In genomic region chr15:86139828-86140227, GRCh38 we compare ENCODE assay signal across 12 cellular contexts.
DNase-seq lines count a peak whose midpoint lies in the region; ATAC-seq and TF ChIP-seq lines count a peak whose summit lies in the region.
"Had no signal": no experiment of that assay in that cellular context is flagged by ENCODE, and none has a peak within 500 bp of the region (broad histone marks: within the 10 kb centered on the region; RNA-seq: fewer than 3 reads in every experiment).

No MANE protein-coding gene starts in this region.

- H3K36me3 Mint-ChIP-seq in activated naive CD8-positive, alpha-beta T cell treated with anti-CD3 and anti-CD28 coated beads, Interleukin-2, amount 10 ng/mL, durations not matched to agents 7 days and 5 days: no peaks in the 10 kb centered on the region
- H3K36me3 Mint-ChIP-seq in mesothelial cell of epicardium: no peaks in the 10 kb centered on the region

- no peak overlapping the region for H3K9ac ChIP-seq in SK-N-SH
- H3K9ac ChIP-seq: parathyroid adenoma had no signal

- no peak overlapping the region for H3K4me3 Mint-ChIP-seq in activated naive CD8-positive, alpha-beta T cell treated with anti-CD3 and anti-CD28 coated beads, Interleukin-2, amount 10 ng/mL, durations not matched to agents 7 days and 5 days
- no peak overlapping the region for H3K4me3 Mint-ChIP-seq in mesothelial cell of epicardium

- intact Hi-C loops in lower lobe of right lung (cut with DNase I): no loop called here

- TF ChIP-seq RAD21 in SK-N-SH (IDR thresholded peaks at IDR 0.05; ENCODE audit: low read length): peak; percentile 18; the same call in 1 of the 2 replicates

- H3K4me1 ChIP-seq in SK-N-SH (ENCODE audit: control insufficient read depth in 1 of 2, insufficient read depth in 2 of 2, low read depth in 1 of 2, low read length in 1 of 2) (no peaks in the 10 kb centered on the region), lower lobe of right lung (no peaks in the 10 kb centered on the region)
- H3K4me1 ChIP-seq: parathyroid adenoma had no signal

- H4K20me1 ChIP-seq in SK-N-SH (ENCODE audit: insufficient read depth): no peaks in the 10 kb centered on the region

- 60% methylated on average over 9 of the region's 9 CpGs for WGBS in SK-N-SH (ENCODE audit: low lambda C conversion rate)

- H3K9me2 ChIP-seq in SK-N-SH: no peaks in the 10 kb centered on the region

- H3K27ac Mint-ChIP-seq in activated naive CD8-positive, alpha-beta T cell treated with anti-CD3 and anti-CD28 coated beads, Interleukin-2, amount 10 ng/mL, durations not matched to agents 7 days and 5 days: no peak overlapping the region
- no peak overlapping the region for H3K27ac Mint-ChIP-seq in mesothelial cell of epicardium

- TF ChIP-seq CTCF in SK-N-SH (IDR thresholded peaks at IDR 0.05) (peak; percentile 54), lower lobe of right lung (IDR thresholded peaks at IDR 0.05) (no peak), mesothelial cell of epicardium (IDR thresholded peaks at IDR 0.05; ENCODE audit: unreplicated experiment) (no peak)

- no peak overlapping the region for H2AFZ ChIP-seq in SK-N-SH (ENCODE audit: low read depth)
- H2AFZ ChIP-seq: parathyroid adenoma had no signal

- H3K27me3 Mint-ChIP-seq in activated naive CD8-positive, alpha-beta T cell treated with anti-CD3 and anti-CD28 coated beads, Interleukin-2, amount 10 ng/mL, durations not matched to agents 7 days and 5 days: peaks cover 2% of the 10 kb centered on the region
- peaks cover 8% of the 10 kb centered on the region for H3K27me3 Mint-ChIP-seq in mesothelial cell of epicardium (ENCODE audit: low read depth)

- H3K4me3 ChIP-seq in SK-N-SH (ENCODE audit: low read depth in 2 of 2, low read length in 1 of 2) (no peak overlapping the region), lower lobe of right lung (no peak overlapping the region)

- no peak for TF ChIP-seq EP300 in SK-N-SH (IDR thresholded peaks at IDR 0.05; ENCODE audit: borderline replicate concordance in 1 of 2, low read depth in 1 of 2, low read length in 1 of 2)

- H3K27ac ChIP-seq in SK-N-SH (ENCODE audit: low read depth in 2 of 2, low read length in 1 of 2) (no peak overlapping the region), lower lobe of right lung (no peak overlapping the region)
- H3K27ac ChIP-seq: parathyroid adenoma had no signal

- H3K36me3 ChIP-seq in SK-N-SH (replicated peaks in 1 of 2; ENCODE audit: control insufficient read depth in 1 of 2, insufficient read depth in 2 of 2, low read length in 1 of 2) (no peaks in the 10 kb centered on the region), lower lobe of right lung (no peaks in the 10 kb centered on the region)

- no peaks in the 10 kb centered on the region for H3F3A ChIP-seq in SK-N-SH (replicated peaks; ENCODE audit: insufficient read depth)

- no peaks in the 10 kb centered on the region for H3K9me3 ChIP-seq in SK-N-SH
- no peaks in the 10 kb centered on the region for H3K9me3 ChIP-seq in lower lobe of right lung

- no peaks in the 10 kb centered on the region for H3K4me1 Mint-ChIP-seq in activated naive CD8-positive, alpha-beta T cell treated with anti-CD3 and anti-CD28 coated beads, Interleukin-2, amount 10 ng/mL, durations not matched to agents 7 days and 5 days
- no peaks in the 10 kb centered on the region for H3K4me1 Mint-ChIP-seq in mesothelial cell of epicardium

- H3K4me2 ChIP-seq in SK-N-SH: no peak overlapping the region

- no peaks in the 10 kb centered on the region for H3K79me2 ChIP-seq in SK-N-SH (ENCODE audit: insufficient read depth)
- H3K79me2 ChIP-seq: parathyroid adenoma had no signal

- H3K27me3 ChIP-seq in SK-N-SH (ENCODE audit: insufficient read depth) (no peaks in the 10 kb centered on the region), lower lobe of right lung (ENCODE audit: low read depth) (no peaks in the 10 kb centered on the region)

- peak; percentile 19 for DNase-seq in SK-N-SH
- peak; percentile 38 for DNase-seq in HT-29 (ENCODE audit: low spot score)
- peak; percentile 26 for DNase-seq in activated naive CD8-positive, alpha-beta T cell treated with anti-CD3 and anti-CD28 coated beads, Interleukin-2, amount 10 ng/mL, durations not matched to agents 7 days and 5 days
- peak; percentile 18 for DNase-seq in stimulated activated CD4-positive, alpha-beta T cell treated with anti-CD3 and anti-CD28 coated beads, Interleukin-1b, Interleukin-23, amount 100 ng/mL, for 48 hours
- no peak for DNase-seq in lower lobe of right lung
- no peak for DNase-seq in mesothelial cell of epicardium (ENCODE audit: low spot score in 2 of 2, unreplicated experiment in 2 of 2)
- no peak for DNase-seq in ecto neural progenitor cell (ENCODE audit: low spot score)
- DNase-seq: cortex of kidney; NCI-H1694; stimulated activated naive CD4-positive, alpha-beta T cell had no signal

- ATAC-seq in SK-N-SH treated with all-trans-retinoic acid at 6 μM for 48 hours (no peak), lower lobe of right lung (no peak)
- ATAC-seq in activated naive CD8-positive, alpha-beta T cell treated with anti-CD3 and anti-CD28 coated beads, Interleukin-2, amount 10 ng/mL, durations not matched to agents 7 days and 5 days (ENCODE audit: low read depth): no peak

- H3K9me3 Mint-ChIP-seq in activated naive CD8-positive, alpha-beta T cell treated with anti-CD3 and anti-CD28 coated beads, Interleukin-2, amount 10 ng/mL, durations not matched to agents 7 days and 5 days: peaks cover 7% of the 10 kb centered on the region
- H3K9me3 Mint-ChIP-seq in mesothelial cell of epicardium: peaks cover 16% of the 10 kb centered on the region

- CTCF ChIA-PET in SK-N-SH (lab: Yijun Ruan, JAX): no interaction called here

- POLR2A ChIA-PET in SK-N-SH (lab: Yijun Ruan, JAX): no interaction called here
- POLR2A ChIA-PET in activated naive CD8-positive, alpha-beta T cell treated with anti-CD3 and anti-CD28 coated beads, Interleukin-2, amount 10 ng/mL, durations not matched to agents 7 days and 5 days (lab: Charles Lee): no interaction called here

TF ChIP-seq in SK-N-SH, 30 proteins besides CTCF, POLR2A, EP300 and RAD21:
- TF ChIP-seq NFIC (IDR thresholded peaks at IDR 0.05; ENCODE audit: borderline replicate concordance): no peak
- no peak for TF ChIP-seq CHD2 (IDR thresholded peaks at IDR 0.05; ENCODE audit: low read length, partially characterized antibody)
- no peak for TF ChIP-seq MXI1 (IDR thresholded peaks at IDR 0.05; ENCODE audit: low read depth, low read length)
- no peak for TF ChIP-seq SMC3 (IDR thresholded peaks at IDR 0.05; ENCODE audit: low read depth, low read length)
- TF ChIP-seq TEAD4 (IDR thresholded peaks at IDR 0.05; ENCODE audit: borderline replicate concordance, insufficient read depth): no peak
- no peak for TF ChIP-seq FOXJ3 (CRISPR knock-in tag; IDR thresholded peaks at IDR 0.05)

TF ChIP-seq in SK-N-SH treated with all-trans-retinoic acid at 6 μM for 48 hours, 23 proteins besides CTCF, POLR2A, EP300 and RAD21 (continues in another document):
- TF ChIP-seq BACH2 (CRISPR knock-in tag; IDR thresholded peaks at IDR 0.05; ENCODE audit: borderline replicate concordance) (no peak), PATZ1 (CRISPR knock-in tag; IDR thresholded peaks at IDR 0.05; ENCODE audit: borderline replicate concordance) (no peak), SNAI2 (CRISPR knock-in tag; IDR thresholded peaks at IDR 0.05) (no peak), ARNTL (CRISPR knock-in tag; IDR thresholded peaks at IDR 0.05; ENCODE audit: borderline replicate concordance, low read depth) (no peak), ZFP3 (CRISPR knock-in tag; IDR thresholded peaks at IDR 0.05) (no peak), POU6F1 (CRISPR knock-in tag; IDR thresholded peaks at IDR 0.05; ENCODE audit: borderline replicate concordance, low read depth) (no peak)

Comparison
In these comparisons a context has a peak if more than half of its experiments do, and no peak if none do; other contexts are left out.
1. DNase-seq: peak in SK-N-SH (single experiment), HT-29 (single experiment), activated naive CD8-positive, alpha-beta T cell treated with anti-CD3 and anti-CD28 coated beads, Interleukin-2, amount 10 ng/mL, durations not matched to agents 7 days and 5 days (single experiment) and stimulated activated CD4-positive, alpha-beta T cell treated with anti-CD3 and anti-CD28 coated beads, Interleukin-1b, Interleukin-23, amount 100 ng/mL, for 48 hours (single experiment); none in lower lobe of right lung (single experiment), mesothelial cell of epicardium (0 of 2) and ecto neural progenitor cell (single experiment).